1 cellular context compared by ENCODE assay signal in the genomic region with DNA sequence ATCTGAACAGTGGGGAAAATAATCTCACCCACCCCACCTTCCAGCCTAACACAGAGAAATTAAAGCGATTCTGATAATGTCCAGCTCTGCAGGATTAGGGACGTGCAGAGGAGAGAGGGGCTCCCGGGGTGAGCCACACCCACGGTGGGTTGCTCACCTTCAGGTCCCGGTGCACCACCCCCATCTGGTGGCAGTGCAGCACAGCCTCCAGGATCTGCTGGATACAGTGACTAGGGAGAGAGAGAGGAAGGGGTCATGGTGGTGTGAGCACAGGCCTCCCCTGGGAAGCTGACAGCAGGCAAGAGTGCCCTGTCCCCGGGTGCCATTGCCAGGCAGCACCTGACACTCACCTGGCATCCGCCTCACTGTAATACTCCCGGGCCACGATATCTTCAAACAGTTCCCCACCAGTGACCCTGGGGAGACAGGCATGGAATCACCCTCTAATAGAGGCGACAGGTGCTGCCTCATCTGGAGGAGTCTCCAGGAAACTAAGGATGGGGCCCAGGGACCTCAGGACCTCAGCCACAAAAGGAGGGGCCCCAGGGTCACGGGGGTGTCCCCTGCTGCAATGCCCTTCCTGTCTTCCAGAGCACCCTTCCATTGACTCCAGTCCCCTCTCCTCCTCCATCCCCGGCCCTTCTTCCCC.
TF ChIP-seq lines count a peak whose summit lies in the region.

No MANE protein-coding gene starts in this region.

TF ChIP-seq in GM23338, 12 proteins besides CTCF, POLR2A, EP300 and RAD21:
- TF ChIP-seq POLR2AphosphoS5 (IDR thresholded peaks at IDR 0.05; ENCODE audit: low read depth), result no peak
- TF ChIP-seq, protein P1, sequence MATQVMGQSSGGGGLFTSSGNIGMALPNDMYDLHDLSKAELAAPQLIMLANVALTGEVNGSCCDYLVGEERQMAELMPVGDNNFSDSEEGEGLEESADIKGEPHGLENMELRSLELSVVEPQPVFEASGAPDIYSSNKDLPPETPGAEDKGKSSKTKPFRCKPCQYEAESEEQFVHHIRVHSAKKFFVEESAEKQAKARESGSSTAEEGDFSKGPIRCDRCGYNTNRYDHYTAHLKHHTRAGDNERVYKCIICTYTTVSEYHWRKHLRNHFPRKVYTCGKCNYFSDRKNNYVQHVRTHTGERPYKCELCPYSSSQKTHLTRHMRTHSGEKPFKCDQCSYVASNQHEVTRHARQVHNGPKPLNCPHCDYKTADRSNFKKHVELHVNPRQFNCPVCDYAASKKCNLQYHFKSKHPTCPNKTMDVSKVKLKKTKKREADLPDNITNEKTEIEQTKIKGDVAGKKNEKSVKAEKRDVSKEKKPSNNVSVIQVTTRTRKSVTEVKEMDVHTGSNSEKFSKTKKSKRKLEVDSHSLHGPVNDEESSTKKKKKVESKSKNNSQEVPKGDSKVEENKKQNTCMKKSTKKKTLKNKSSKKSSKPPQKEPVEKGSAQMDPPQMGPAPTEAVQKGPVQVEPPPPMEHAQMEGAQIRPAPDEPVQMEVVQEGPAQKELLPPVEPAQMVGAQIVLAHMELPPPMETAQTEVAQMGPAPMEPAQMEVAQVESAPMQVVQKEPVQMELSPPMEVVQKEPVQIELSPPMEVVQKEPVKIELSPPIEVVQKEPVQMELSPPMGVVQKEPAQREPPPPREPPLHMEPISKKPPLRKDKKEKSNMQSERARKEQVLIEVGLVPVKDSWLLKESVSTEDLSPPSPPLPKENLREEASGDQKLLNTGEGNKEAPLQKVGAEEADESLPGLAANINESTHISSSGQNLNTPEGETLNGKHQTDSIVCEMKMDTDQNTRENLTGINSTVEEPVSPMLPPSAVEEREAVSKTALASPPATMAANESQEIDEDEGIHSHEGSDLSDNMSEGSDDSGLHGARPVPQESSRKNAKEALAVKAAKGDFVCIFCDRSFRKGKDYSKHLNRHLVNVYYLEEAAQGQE (IDR thresholded peaks at IDR 0.05; ENCODE audit: unreplicated experiment), result no peak
